Comparison of ENCODE assay signal across 1 cellular context in genomic region chr1:40389234-40389815, GRCh38.
TF ChIP-seq lines count a peak whose summit lies in the region.

No MANE protein-coding gene starts in this region.

TF ChIP-seq in HepG2, 621 proteins besides CTCF, POLR2A, EP300 and RAD21:
- TF ChIP-seq HBP1 (CRISPR knock-in tag; IDR thresholded peaks at IDR 0.05; ENCODE audit: low read depth) (no peak), ZSCAN21 (CRISPR knock-in tag; IDR thresholded peaks at IDR 0.05; ENCODE audit: borderline replicate concordance) (no peak), HNRNPK (IDR thresholded peaks at IDR 0.05; ENCODE audit: low read depth, low read length, poor library complexity, severe bottlenecking) (peak; percentile 43), ERF (CRISPR knock-in tag; IDR thresholded peaks at IDR 0.05) (0 out of 2 replicates have a peak, but pooled peaks have one; percentile 11), ZC3H13 (CRISPR knock-in tag; IDR thresholded peaks at IDR 0.05) (no peak), TFDP2 (CRISPR knock-in tag; IDR thresholded peaks at IDR 0.05) (no peak), ZNF761 (CRISPR knock-in tag; conservative IDR thresholded peaks at IDR 0.05) (no peak), ZBTB25 (CRISPR knock-in tag; IDR thresholded peaks at IDR 0.05) (no peak; the same call in 1 of the 2 replicates)
